Comparison of ENCODE assay signal across 7 cellular contexts in genomic region chr5:145697251-145698016, GRCh38.
DNase-seq lines count a peak whose midpoint lies in the region; ATAC-seq and TF ChIP-seq lines count a peak whose summit lies in the region.

No MANE protein-coding gene starts in this region.

- no peak for TF ChIP-seq EP300 in Ishikawa (IDR thresholded peaks at IDR 0.05; ENCODE audit: borderline replicate concordance)

- DNase-seq in ELF-1 (ENCODE audit: low read depth, low spot score): peak; percentile 33
- peak; percentile 41 for DNase-seq in astrocyte of the spinal cord (ENCODE audit: low read depth, low spot score)
- DNase-seq in mucosa of descending colon: peak in 1 of 3 donors; percentile 56
- no peak for DNase-seq in inferior parietal cortex (ENCODE audit: extremely low spot score)
- DNase-seq in cardiac septum (ENCODE audit: low spot score): no peak

- H3K4me1 ChIP-seq in mucosa of descending colon (ENCODE audit: low read depth): no peaks in the 10 kb centered on the region

- peak; percentile 64 for TF ChIP-seq CTCF in astrocyte of the spinal cord (IDR thresholded peaks at IDR 0.05; ENCODE audit: low read depth, low read length)
- no peak for TF ChIP-seq CTCF in mucosa of descending colon (IDR thresholded peaks at IDR 0.05)

- ATAC-seq in GM19467 (IDR thresholded peaks at IDR 0.05; ENCODE audit: unreplicated experiment): peak; percentile 65
- ATAC-seq in mucosa of descending colon: peak; percentile 61

- TF ChIP-seq RAD21 in Ishikawa (IDR thresholded peaks at IDR 0.05; ENCODE audit: low read depth): peak; percentile 58

- intact Hi-C loops in mucosa of descending colon (cut with DNase I, micrococcal nuclease): no loop called here
- intact Hi-C loops in cardiac septum (cut with DNase I): no loop called here

- H3K9me3 ChIP-seq in mucosa of descending colon: no peaks in the 10 kb centered on the region

- no peaks in the 10 kb centered on the region for H3K36me3 ChIP-seq in mucosa of descending colon (ENCODE audit: low read depth)

- in situ Hi-C loops in astrocyte of the spinal cord (cut with HindIII; ENCODE audit: low sequenced_read_pairs): no loop called here

- H3K4me3 ChIP-seq in astrocyte of the spinal cord (ENCODE audit: low read depth, low read length) (no peak overlapping the region), mucosa of descending colon (no peak overlapping the region)

TF ChIP-seq in Ishikawa, 13 proteins besides CTCF, POLR2A, EP300 and RAD21:
- TF ChIP-seq FOXM1 (IDR thresholded peaks at IDR 0.05; ENCODE audit: borderline replicate concordance, low read depth): no peak

Comparison
In these comparisons a context has a peak if more than half of its experiments do, and no peak if none do; other contexts are left out.
1. DNase-seq: peak in ELF-1 (single experiment) and astrocyte of the spinal cord (single experiment); none in inferior parietal cortex (single experiment) and cardiac septum (single experiment).